In genomic region chr14:70934502-70935134, GRCh38 we compare ENCODE assay signal across 8 cellular contexts. TPM values are rescaled to one million over a fixed set of nuclear protein-coding genes. Genes with fewer than 3 reads are reported as not detected.
A peak's percentile ranks its signal among the peaks of the same experiment; 100 is the strongest.
DNase-seq lines count a peak whose midpoint lies in the region; TF ChIP-seq lines count a peak whose summit lies in the region.

No MANE protein-coding gene starts in this region.

- TF ChIP-seq CTCF in GM10248 (IDR thresholded peaks at IDR 0.05; ENCODE audit: control extremely low read depth, extremely low read depth, low read depth, missing control alignments) (no peak), tibial nerve (IDR thresholded peaks at IDR 0.05) (no peak)

- H3K4me1 Mint-ChIP-seq in T-helper 1 cell treated with Interleukin-12 subunit alpha and Interleukin-12 subunit beta and Interleukin-4 antibody, amounts not matched to agents 30 μg/mL and 1 μg/mL, for 36 hours (ENCODE audit: low read depth), result peaks cover 50% of the 10 kb centered on the region

- no peaks in the 10 kb centered on the region for H3K27me3 ChIP-seq in tibial nerve

- TF ChIP-seq POLR2A in tibial nerve (IDR thresholded peaks at IDR 0.05), result no peak

- H3K4me3 Mint-ChIP-seq in T-helper 1 cell treated with Interleukin-12 subunit alpha and Interleukin-12 subunit beta and Interleukin-4 antibody, amounts not matched to agents 30 μg/mL and 1 μg/mL, for 36 hours, result peak overlapping the region; percentile 59

- no peaks in the 10 kb centered on the region for H3K27me3 Mint-ChIP-seq in T-helper 1 cell treated with Interleukin-12 subunit alpha and Interleukin-12 subunit beta and Interleukin-4 antibody, amounts not matched to agents 30 μg/mL and 1 μg/mL, for 36 hours (ENCODE audit: low read depth)

- peaks cover 23% of the 10 kb centered on the region for H3K36me3 Mint-ChIP-seq in T-helper 1 cell treated with Interleukin-12 subunit alpha and Interleukin-12 subunit beta and Interleukin-4 antibody, amounts not matched to agents 30 μg/mL and 1 μg/mL, for 36 hours (ENCODE audit: low read depth)

- 14 to 16% methylated on average over 2 of the region's 2 CpGs for WGBS in tibial nerve, 2 donors

- CTCF ChIA-PET in GM10248 (lab: Yijun Ruan, JAX), result interaction anchor here (1.2 to 4.9 kb wide), 3 partner anchors 20 to 38 kb away, joined by 4 to 30 read pairs (median 11); partner anchors contain the start of gene PCNX1

- H3K9me3 Mint-ChIP-seq in T-helper 1 cell treated with Interleukin-12 subunit alpha and Interleukin-12 subunit beta and Interleukin-4 antibody, amounts not matched to agents 30 μg/mL and 1 μg/mL, for 36 hours, result peaks cover 16% of the 10 kb centered on the region

- POLR2A ChIA-PET in GM10248 (lab: Yijun Ruan, JAX), result no interaction called here

- peak; percentile 30 for DNase-seq in GM10248 (ENCODE audit: extremely low spot score)
- DNase-seq in HCEC 1CT, result peak; percentile 71
- DNase-seq in kidney tubule cell (ENCODE audit: low spot score), result peak; percentile 52
- no peak for DNase-seq in DMS53 treated with DMSO at 0.1 percent for 48 hours (lab: John Stamatoyannopoulos, UW; ENCODE audit: unreplicated experiment)
- no peak for DNase-seq in NCI-H526 treated with DMSO at 0.1 percent for 48 hours (lab: John Stamatoyannopoulos, UW)
- DNase-seq in tibial nerve (ENCODE audit: low spot score in 2 of 2), result no peak
- DNase-seq in activated effector memory CD4-positive, alpha-beta T cell treated with anti-CD3 and anti-CD28 coated beads, Interleukin-2, amount 50 U/mL, for 16 hours, result no peak

- H3K27ac Mint-ChIP-seq in T-helper 1 cell treated with Interleukin-12 subunit alpha and Interleukin-12 subunit beta and Interleukin-4 antibody, amounts not matched to agents 30 μg/mL and 1 μg/mL, for 36 hours, result peak overlapping the region; percentile 79

- peak overlapping the region in 2 of 4 donors; percentile 18 to 31 for H3K27ac ChIP-seq in tibial nerve

- H3K4me1 ChIP-seq in tibial nerve, result peaks cover 0 to 31% (median 14%) of the 10 kb centered on the region in 4 donors

- H3K4me3 ChIP-seq in tibial nerve, result no peak overlapping the region

- H3K9me3 ChIP-seq in tibial nerve, result no peaks in the 10 kb centered on the region

- no peak for TF ChIP-seq EP300 in tibial nerve (IDR thresholded peaks at IDR 0.05)

- H3K36me3 ChIP-seq in tibial nerve, result no peaks in the 10 kb centered on the region

RNA-seq across cellular contexts. Expression of gene PCNX1, which starts 27.4 kb away (rescaled TPM):
- 10 to 100 TPM; 41.8 to 83.1 (median 50.5) TPM for total RNA-seq in tibial nerve

Comparison
In these comparisons a context has a peak if more than half of its experiments do, and no peak if none do; other contexts are left out.
1. DNase-seq: peak in GM10248 (single experiment), HCEC 1CT (single experiment) and kidney tubule cell (single experiment); none in DMS53 treated with DMSO at 0.1 percent for 48 hours (single experiment), NCI-H526 treated with DMSO at 0.1 percent for 48 hours (single experiment), tibial nerve (0 of 2) and activated effector memory CD4-positive, alpha-beta T cell treated with anti-CD3 and anti-CD28 coated beads, Interleukin-2, amount 50 U/mL, for 16 hours (single experiment).